In the genomic region with DNA sequence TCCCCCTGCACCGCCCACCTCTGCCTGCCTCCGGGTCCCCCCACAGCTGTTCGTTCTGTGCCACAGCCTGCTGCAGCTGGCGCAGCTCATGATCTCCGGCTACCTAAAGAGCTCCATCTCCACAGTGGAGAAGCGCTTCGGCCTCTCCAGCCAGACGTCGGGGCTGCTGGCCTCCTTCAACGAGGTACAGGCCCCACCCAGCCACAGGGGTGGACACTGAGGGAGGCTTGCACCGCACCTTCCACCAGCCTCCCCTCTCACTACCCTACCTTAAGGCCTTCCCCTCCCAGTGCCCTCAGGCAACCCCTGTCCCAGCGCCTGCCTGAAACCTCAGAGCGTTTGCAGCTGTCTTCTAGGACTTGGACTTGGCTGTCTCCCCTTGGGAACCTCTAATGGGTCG, we compare ENCODE assay signal across 20 cellular contexts. TPM values are rescaled to one million over a fixed set of nuclear protein-coding genes. Genes with fewer than 3 reads are reported as not detected.
"Had no signal": no experiment of that assay in that cellular context is flagged by ENCODE, and none has a peak within 500 bp of the region (broad histone marks: within the 10 kb centered on the region; RNA-seq: fewer than 3 reads in every experiment).

No MANE protein-coding gene starts in this region.

- H3K9me3 Mint-ChIP-seq: activated CD4-positive, alpha-beta T cell treated with anti-CD3 and anti-CD28 coated beads, Interleukin-2, amount 10 ng/mL, durations not matched to agents 24 days and 14 days; activated T-helper 17 cell treated with anti-CD3 and anti-CD28 coated beads, Interleukin-2, amount 50 U/mL, for 72 hours; immature natural killer cell; T-helper 1 cell treated with Interleukin-12 subunit alpha and Interleukin-12 subunit beta and Interleukin-4 antibody, amounts not matched to agents 30 μg/mL and 1 μg/mL, for 36 hours had no signal

- H3K9ac ChIP-seq: neural progenitor cell had no signal

- H3K9me3 ChIP-seq: adrenal gland, esophagus muscularis mucosa, pancreas, spleen had no signal

- DNase-seq: activated B cell treated with CpG ODN at 0.5 μM for 24 hours; activated CD4-positive, alpha-beta T cell treated with anti-CD3 and anti-CD28 coated beads, Interleukin-2, amount 10 ng/mL, durations not matched to agents 24 days and 14 days; activated naive CD4-positive, alpha-beta T cell treated with anti-CD3 and anti-CD28 coated beads, Interleukin-2, amount 50 U/mL, for 16 hours; adrenal gland; central memory CD4-positive, alpha-beta T cell; dermis blood vessel endothelial cell; immature natural killer cell; pancreas; spleen; stimulated activated CD4-positive, alpha-beta T cell treated with anti-CD3 and anti-CD28 coated beads, Interleukin-1b, Interleukin-23, amount 100 ng/mL, for 48 hours; stimulated activated naive CD4-positive, alpha-beta T cell had no signal

- H3K4me1 Mint-ChIP-seq: activated B cell treated with CpG ODN at 0.5 μM for 24 hours; activated T-helper 17 cell treated with anti-CD3 and anti-CD28 coated beads, Interleukin-2, amount 50 U/mL, for 72 hours; immature natural killer cell had no signal

- H3K27ac Mint-ChIP-seq: activated B cell treated with CpG ODN at 0.5 μM for 24 hours; activated CD4-positive, alpha-beta T cell treated with anti-CD3 and anti-CD28 coated beads, Interleukin-2, amount 10 ng/mL, durations not matched to agents 24 days and 14 days; activated T-helper 17 cell treated with anti-CD3 and anti-CD28 coated beads, Interleukin-2, amount 50 U/mL, for 72 hours; immature natural killer cell; memory B cell; T-helper 1 cell treated with Interleukin-12 subunit alpha and Interleukin-12 subunit beta and Interleukin-4 antibody, amounts not matched to agents 30 μg/mL and 1 μg/mL, for 36 hours had no signal

- H3K27me3 ChIP-seq: adrenal gland, esophagus muscularis mucosa, neural progenitor cell, pancreas, spleen had no signal

- H3K4me3 Mint-ChIP-seq: activated B cell treated with CpG ODN at 0.5 μM for 24 hours; activated CD4-positive, alpha-beta T cell treated with anti-CD3 and anti-CD28 coated beads, Interleukin-2, amount 10 ng/mL, durations not matched to agents 24 days and 14 days; activated T-helper 17 cell treated with anti-CD3 and anti-CD28 coated beads, Interleukin-2, amount 50 U/mL, for 72 hours; immature natural killer cell; memory B cell; neural progenitor cell; T-helper 1 cell treated with Interleukin-12 subunit alpha and Interleukin-12 subunit beta and Interleukin-4 antibody, amounts not matched to agents 30 μg/mL and 1 μg/mL, for 36 hours had no signal

- FAIRE-seq: endometrium, pancreas, TTC549 had no signal

- H3K27ac ChIP-seq: esophagus muscularis mucosa, neural progenitor cell, pancreas had no signal

- H3K36me3 Mint-ChIP-seq: neural progenitor cell had no signal

- ATAC-seq: activated T-helper 17 cell treated with anti-CD3 and anti-CD28 coated beads, Interleukin-2, amount 50 U/mL, for 72 hours; left colon had no signal

- H3K4me3 ChIP-seq: adrenal gland, esophagus muscularis mucosa, neural progenitor cell, pancreas, spleen had no signal

- H3K36me3 ChIP-seq: neural progenitor cell, pancreas had no signal

RNA-seq across cellular contexts. Expression of gene SLCO2B1, which starts 13.0 kb away (rescaled TPM):
- total RNA-seq: activated CD4-positive, alpha-beta T cell treated with anti-CD3 and anti-CD28 coated beads, Interleukin-2, amount 10 ng/mL, durations not matched to agents 24 days and 14 days; fibroblast of villous mesenchyme had no signal
- polyA plus RNA-seq: immature natural killer cell had no signal
